ENCODE assay signal across 18 cellular contexts in the genomic region with DNA sequence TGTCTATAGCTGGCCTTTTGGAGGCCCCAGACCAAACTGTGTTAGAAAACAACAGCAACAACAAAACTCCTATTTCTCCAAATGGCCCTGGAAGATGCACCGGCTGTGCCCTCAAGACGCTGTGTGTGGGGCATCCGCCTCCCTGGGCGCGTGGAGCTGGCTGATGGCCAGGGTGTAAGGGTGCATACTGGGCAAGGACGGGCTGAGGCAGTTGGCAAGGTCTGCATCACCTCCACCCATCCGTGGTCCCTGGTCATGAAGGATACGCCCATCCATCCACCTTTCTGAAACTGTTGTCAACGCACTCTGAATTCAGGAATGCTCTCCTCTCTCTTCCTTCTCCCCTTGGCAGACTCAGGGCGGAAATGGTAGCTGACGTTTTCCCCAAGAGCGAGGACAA. TPM values are rescaled to one million over a fixed set of nuclear protein-coding genes. Genes with fewer than 3 reads are reported as not detected.
"Had no signal": no experiment of that assay in that cellular context is flagged by ENCODE, and none has a peak within 500 bp of the region (broad histone marks: within the 10 kb centered on the region; RNA-seq: fewer than 3 reads in every experiment).

No MANE protein-coding gene starts in this region.

- H3K27me3 ChIP-seq: hepatocyte, neural progenitor cell, thyroid gland, uterus had no signal

- H2AFZ ChIP-seq: hepatocyte, neural progenitor cell had no signal

- DNase-seq: central memory CD4-positive, alpha-beta T cell; effector memory CD8-positive, alpha-beta T cell; mucosa of descending colon; occipital lobe; small intestine; stimulated activated CD4-positive, alpha-beta T cell treated with anti-CD3 and anti-CD28 coated beads, Interleukin-2, amount 100 ng/mL, for 48 hours; stimulated activated naive CD4-positive, alpha-beta T cell treated with Interleukin-2 at 50 U/mL for 16 hours; thyroid gland; uterus had no signal

- H3K4me3 ChIP-seq: esophagus muscularis mucosa, gastroesophageal sphincter, hepatocyte, mucosa of descending colon, neural progenitor cell, thyroid gland, uterus had no signal

- H3K79me2 ChIP-seq: hepatocyte had no signal

- H3K27ac ChIP-seq: epithelial cell of prostate, esophagus muscularis mucosa, gastroesophageal sphincter, hepatocyte, neural progenitor cell, thyroid gland, uterus had no signal

- H3K4me2 ChIP-seq: hepatocyte, neural progenitor cell had no signal

- H3K9me3 ChIP-seq: esophagus muscularis mucosa, gastroesophageal sphincter, mucosa of descending colon, thyroid gland, uterus had no signal

- FAIRE-seq: small intestine had no signal

- H3K9ac ChIP-seq: neural progenitor cell had no signal

- H3K4me1 ChIP-seq: gastroesophageal sphincter, neural progenitor cell, thyroid gland, uterus had no signal

- H3K36me3 ChIP-seq: esophagus muscularis mucosa, gastroesophageal sphincter, neural progenitor cell, thyroid gland, uterus had no signal

- ATAC-seq: effector memory CD8-positive, alpha-beta T cell; gastroesophageal sphincter; mucosa of descending colon; naive thymus-derived CD8-positive, alpha-beta T cell had no signal

RNA-seq across cellular contexts. Expression of a gene that starts 33.1 kb away (rescaled TPM):
- total RNA-seq: fibroblast of villous mesenchyme, hepatocyte, kidney epithelial cell, pulmonary artery endothelial cell had no signal
- polyA plus RNA-seq: hepatocyte had no signal
